In the genomic region with DNA sequence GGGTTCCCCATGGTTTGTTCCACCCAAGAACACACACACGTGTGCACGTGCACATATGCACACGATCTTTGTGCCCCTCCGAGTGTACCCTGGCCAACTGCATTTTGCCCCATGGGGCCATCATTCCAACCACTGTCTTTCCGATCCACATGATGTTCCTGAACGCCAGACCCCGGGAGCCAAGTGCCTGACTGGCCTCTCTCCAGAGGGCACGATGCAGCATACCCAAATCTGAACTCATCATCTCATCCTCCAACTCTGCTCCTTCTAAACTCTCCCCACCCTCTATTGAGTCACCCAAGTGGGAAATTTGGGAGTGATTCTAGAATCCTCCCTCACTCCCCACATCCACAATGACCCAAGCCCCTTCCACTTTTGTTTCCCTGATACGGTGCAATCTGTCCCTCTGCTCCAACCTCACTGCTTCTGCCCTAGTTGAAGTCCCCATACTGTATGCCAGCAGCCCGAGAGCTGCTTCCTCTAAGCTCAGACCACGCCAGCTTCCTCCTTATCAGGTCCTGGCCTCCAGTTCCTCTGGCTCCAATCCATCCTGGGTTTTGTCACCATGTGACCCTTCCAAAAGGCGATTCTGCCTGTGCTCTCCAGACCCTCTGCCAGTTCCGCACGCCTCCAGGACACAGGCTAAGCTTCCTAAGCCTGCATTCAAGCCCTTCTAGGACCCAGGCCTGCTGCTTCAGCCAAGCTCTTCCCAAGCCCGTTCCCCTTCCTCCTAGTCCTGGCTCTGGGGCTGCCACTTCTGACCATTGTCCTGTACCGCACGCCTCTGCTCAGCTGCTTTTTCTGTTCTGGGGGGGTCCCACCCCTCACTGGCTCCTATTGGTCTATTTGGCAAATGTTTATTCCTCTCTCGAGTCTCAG, we compare ENCODE assay signal across 1 cellular context.
TF ChIP-seq lines count a peak whose summit lies in the region.

No MANE protein-coding gene starts in this region.

TF ChIP-seq in IMR-90, 13 proteins besides CTCF, POLR2A, EP300 and RAD21 (continued from another document):
- TF ChIP-seq MAZ (IDR thresholded peaks at IDR 0.05; ENCODE audit: borderline replicate concordance, low read depth, low read length) (no peak), CHD1 (IDR thresholded peaks at IDR 0.05; ENCODE audit: low read depth, low read length) (no peak), SMC3 (IDR thresholded peaks at IDR 0.05; ENCODE audit: low read depth, low read length) (no peak), FOS (IDR thresholded peaks at IDR 0.05; ENCODE audit: low read depth, low read length) (no peak), RCOR1 (IDR thresholded peaks at IDR 0.05; ENCODE audit: insufficient replicate concordance, low read length) (no peak), MAFK (IDR thresholded peaks at IDR 0.05; ENCODE audit: low read depth, low read length) (no peak), RFX5 (IDR thresholded peaks at IDR 0.05; ENCODE audit: low read depth, low read length) (no peak)
